Comparison of ENCODE assay signal across 1 cellular context in genomic region chr11:1336836-1337646, GRCh38.
TF ChIP-seq lines count a peak whose summit lies in the region.

No MANE protein-coding gene starts in this region.

TF ChIP-seq in neural cell, 6 proteins besides CTCF, POLR2A, EP300 and RAD21 (continued from another document):
- no peak for TF ChIP-seq REST (IDR thresholded peaks at IDR 0.05; ENCODE audit: borderline replicate concordance)
